In the genomic region with DNA sequence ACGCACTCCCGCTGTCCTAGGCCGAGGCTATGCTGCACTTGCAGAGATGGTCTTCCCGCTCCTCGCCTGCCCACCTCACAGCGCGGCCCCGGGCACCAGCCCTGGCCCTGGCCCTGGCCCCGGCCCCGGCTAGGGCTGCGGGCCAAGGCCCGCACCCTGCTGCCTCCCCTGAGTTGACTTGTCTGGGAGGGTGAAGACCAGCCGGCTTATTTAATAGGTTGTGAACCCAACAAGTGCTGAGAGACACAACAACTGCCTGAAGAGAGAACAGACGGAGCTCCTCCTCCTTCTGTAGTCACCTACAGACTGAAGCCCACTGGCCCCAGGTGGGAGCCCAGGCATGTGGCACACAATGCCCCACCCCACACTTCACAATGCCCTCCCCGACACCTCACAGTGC, we compare ENCODE assay signal across 8 cellular contexts. TPM values are rescaled to one million over a fixed set of nuclear protein-coding genes. Genes with fewer than 3 reads are reported as not detected.
DNase-seq lines count a peak whose midpoint lies in the region; ATAC-seq, FAIRE-seq and TF ChIP-seq lines count a peak whose summit lies in the region.
"Not testable (repeated sequence)": the region's sequence is repeated elsewhere in the genome, so short reads cannot be mapped to it uniquely, and the experiment has no call there.

A gene (minus strand): TSS at position 101 of the 400 bp plus-strand sequence. CDS start 153 bp downstream, outside the sequence.

- H3K36me3 Mint-ChIP-seq in Caco-2 (ENCODE audit: insufficient read depth, unreplicated experiment); activated CD8-positive, alpha-beta T cell treated with anti-CD3 and anti-CD28 coated beads, Interleukin-2, amount 10 ng/mL, durations not matched to agents 7 days and 5 days (ENCODE audit: low read depth); natural killer cell treated with Interleukin-12 subunit alpha and Interleukin-12 subunit beta and Interleukin-15 and Interleukin-18, amount 100 ng/mL, for 72 hours: not testable (repeated sequence)

- not testable (repeated sequence) for H3K36me3 ChIP-seq in Caco-2 (ENCODE audit: control insufficient read depth, insufficient read depth, low read length); SK-N-SH (replicated peaks in 1 of 2; ENCODE audit: control insufficient read depth in 1 of 2, insufficient read depth in 2 of 2, low read length in 1 of 2); breast epithelium; keratinocyte (ENCODE audit: control insufficient read depth in 2 of 2, extremely low read depth in 1 of 2, insufficient read depth in 2 of 2, low read length in 2 of 2); small intestine (ENCODE audit: control insufficient read depth in 2 of 2, insufficient read depth in 2 of 2, low read length in 2 of 2); urinary bladder (ENCODE audit: insufficient read depth)

- not testable (repeated sequence) for DNase-seq in Caco-2; SK-N-SH; activated CD8-positive, alpha-beta T cell treated with anti-CD3 and anti-CD28 coated beads, Interleukin-2, amount 10 ng/mL, durations not matched to agents 7 days and 5 days; breast epithelium (ENCODE audit: low spot score in 2 of 2); keratinocyte (ENCODE audit: low read depth, low spot score); natural killer cell treated with Interleukin-12 subunit alpha and Interleukin-12 subunit beta and Interleukin-15 and Interleukin-18, amount 100 ng/mL, for 72 hours (ENCODE audit: low spot score); small intestine

- no CpG with 5 or more reads among the region's 15 CpGs for WGBS in SK-N-SH (ENCODE audit: low lambda C conversion rate)
- WGBS in small intestine, 3 donors = 87 to 100% (median 97%) methylated on average over 3 to 9 of the region's 15 CpGs
- over 99% methylated on average over 9 of the region's 15 CpGs for WGBS in urinary bladder

- H2AFZ ChIP-seq in SK-N-SH (ENCODE audit: low read depth); keratinocyte (ENCODE audit: control insufficient read depth, low read length): not testable (repeated sequence)

- not testable (repeated sequence) for H3K27ac ChIP-seq in SK-N-SH (ENCODE audit: low read depth in 2 of 2, low read length in 1 of 2); breast epithelium; keratinocyte (ENCODE audit: control insufficient read depth, insufficient read depth, low read length); small intestine (ENCODE audit: low read depth in 1 of 2, low read length in 1 of 2); urinary bladder (ENCODE audit: low read depth)

- TF ChIP-seq RAD21 in SK-N-SH (IDR thresholded peaks at IDR 0.05; ENCODE audit: low read length) = not testable (repeated sequence)

- POLR2A ChIA-PET in Caco-2 (lab: Charles Lee); SK-N-SH (lab: Yijun Ruan, JAX); activated CD8-positive, alpha-beta T cell treated with anti-CD3 and anti-CD28 coated beads, Interleukin-2, amount 10 ng/mL, durations not matched to agents 7 days and 5 days (lab: Charles Lee): not testable (repeated sequence)

- H3K9me2 ChIP-seq in SK-N-SH = not testable (repeated sequence)

- not testable (repeated sequence) for H3K79me2 ChIP-seq in SK-N-SH (ENCODE audit: insufficient read depth); keratinocyte (ENCODE audit: control insufficient read depth, insufficient read depth, low read length)

- H3K9me1 ChIP-seq in keratinocyte (ENCODE audit: control insufficient read depth, extremely low read depth, insufficient read depth, low read length) = not testable (repeated sequence)

- H3F3A ChIP-seq in SK-N-SH (replicated peaks; ENCODE audit: insufficient read depth) = not testable (repeated sequence)

- not testable (repeated sequence) for FAIRE-seq in keratinocyte (lab: Jason Lieb, UNC); small intestine (lab: Jason Lieb, UNC)

- not testable (repeated sequence) for H3K4me1 Mint-ChIP-seq in Caco-2 (ENCODE audit: low read depth, unreplicated experiment); activated CD8-positive, alpha-beta T cell treated with anti-CD3 and anti-CD28 coated beads, Interleukin-2, amount 10 ng/mL, durations not matched to agents 7 days and 5 days (ENCODE audit: low read depth); natural killer cell treated with Interleukin-12 subunit alpha and Interleukin-12 subunit beta and Interleukin-15 and Interleukin-18, amount 100 ng/mL, for 72 hours (ENCODE audit: low read depth in 2 of 2)

- not testable (repeated sequence) for TF ChIP-seq POLR2A in breast epithelium (IDR thresholded peaks at IDR 0.05)

- ATAC-seq in activated CD8-positive, alpha-beta T cell treated with anti-CD3 and anti-CD28 coated beads, Interleukin-2, amount 10 ng/mL, durations not matched to agents 7 days and 5 days; natural killer cell treated with Interleukin-12 subunit alpha and Interleukin-12 subunit beta and Interleukin-15 and Interleukin-18, amount 100 ng/mL, for 72 hours: not testable (repeated sequence)

- not testable (repeated sequence) for H3K9ac ChIP-seq in SK-N-SH; keratinocyte (ENCODE audit: control insufficient read depth, extremely low read depth, insufficient read depth, low read length)

- intact Hi-C loops in Caco-2 (cut with micrococcal nuclease; ENCODE audit: unreplicated experiment); breast epithelium (cut with DNase I; ENCODE audit: low total_unique reads): not testable (repeated sequence)

- H3K4me2 ChIP-seq in SK-N-SH; keratinocyte (ENCODE audit: control insufficient read depth, extremely low read depth, insufficient read depth, low read depth, low read length): not testable (repeated sequence)

- not testable (repeated sequence) for H4K20me1 ChIP-seq in SK-N-SH (ENCODE audit: insufficient read depth); keratinocyte (ENCODE audit: control insufficient read depth, extremely low read depth, insufficient read depth, low read length)

- H3K9me3 ChIP-seq in Caco-2; SK-N-SH; breast epithelium; keratinocyte (ENCODE audit: control insufficient read depth, low read depth, low read length); small intestine (ENCODE audit: control insufficient read depth, low read depth): not testable (repeated sequence)

- H3K27me3 Mint-ChIP-seq in Caco-2 (ENCODE audit: insufficient read depth, unreplicated experiment); activated CD8-positive, alpha-beta T cell treated with anti-CD3 and anti-CD28 coated beads, Interleukin-2, amount 10 ng/mL, durations not matched to agents 7 days and 5 days (ENCODE audit: low read depth); natural killer cell treated with Interleukin-12 subunit alpha and Interleukin-12 subunit beta and Interleukin-15 and Interleukin-18, amount 100 ng/mL, for 72 hours: not testable (repeated sequence)

- CTCF ChIA-PET in Caco-2 (lab: Charles Lee); SK-N-SH (lab: Yijun Ruan, JAX); activated CD8-positive, alpha-beta T cell treated with anti-CD3 and anti-CD28 coated beads, Interleukin-2, amount 10 ng/mL, durations not matched to agents 7 days and 5 days (lab: Charles Lee): not testable (repeated sequence)

- not testable (repeated sequence) for H3K4me3 ChIP-seq in Caco-2 (ENCODE audit: low read depth, low read length); SK-N-SH (ENCODE audit: low read depth in 2 of 2, low read length in 1 of 2); breast epithelium; keratinocyte (ENCODE audit: control insufficient read depth in 2 of 3, extremely low read depth in 1 of 3, insufficient read depth in 2 of 3, low read depth in 1 of 3, low read length in 3 of 3); small intestine (ENCODE audit: low read depth in 1 of 2, low read length in 2 of 2); urinary bladder (ENCODE audit: low read depth, low read length)

- not testable (repeated sequence) for H3K4me1 ChIP-seq in Caco-2; SK-N-SH (ENCODE audit: control insufficient read depth in 1 of 2, insufficient read depth in 2 of 2, low read depth in 1 of 2, low read length in 1 of 2); breast epithelium; keratinocyte (ENCODE audit: control insufficient read depth, extremely low read depth, insufficient read depth, low read length); small intestine (ENCODE audit: control insufficient read depth in 2 of 2, insufficient read depth in 1 of 2, low read depth in 1 of 2, low read length in 1 of 2); urinary bladder (ENCODE audit: insufficient read depth)

- H3K27ac Mint-ChIP-seq in Caco-2 (ENCODE audit: unreplicated experiment); activated CD8-positive, alpha-beta T cell treated with anti-CD3 and anti-CD28 coated beads, Interleukin-2, amount 10 ng/mL, durations not matched to agents 7 days and 5 days; natural killer cell treated with Interleukin-12 subunit alpha and Interleukin-12 subunit beta and Interleukin-15 and Interleukin-18, amount 100 ng/mL, for 72 hours: not testable (repeated sequence)

- not testable (repeated sequence) for BruUV-seq in Caco-2 (replicated peaks; lab: Mats Ljungman, UMichigan)

- dilution Hi-C loops in keratinocyte (cut with MboI; ENCODE audit: extremely low pct_ligation_motif_present, low sequenced_read_pairs) = not testable (repeated sequence)

- not testable (repeated sequence) for TF ChIP-seq CTCF in Caco-2 (IDR thresholded peaks at IDR 0.05; ENCODE audit: insufficient read depth in 1 of 2, low read depth in 1 of 2, low read length in 1 of 2, severe bottlenecking in 1 of 2, unreplicated experiment in 1 of 2); SK-N-SH (IDR thresholded peaks at IDR 0.05); breast epithelium (IDR thresholded peaks at IDR 0.05); keratinocyte (optimal IDR thresholded peaks at IDR 0.05 in 1 of 3, IDR thresholded peaks at IDR 0.05 in 1 of 3, conservative IDR thresholded peaks at IDR 0.05 in 1 of 3; ENCODE audit: extremely low read depth in 1 of 3, insufficient read depth in 2 of 3, low read length in 3 of 3)

- H3K4me3 Mint-ChIP-seq in Caco-2 (ENCODE audit: unreplicated experiment); activated CD8-positive, alpha-beta T cell treated with anti-CD3 and anti-CD28 coated beads, Interleukin-2, amount 10 ng/mL, durations not matched to agents 7 days and 5 days; natural killer cell treated with Interleukin-12 subunit alpha and Interleukin-12 subunit beta and Interleukin-15 and Interleukin-18, amount 100 ng/mL, for 72 hours: not testable (repeated sequence)

- H3K27me3 ChIP-seq in Caco-2 (replicated peaks; ENCODE audit: control insufficient read depth, insufficient read depth, low read length); SK-N-SH (ENCODE audit: insufficient read depth); breast epithelium; keratinocyte (ENCODE audit: control insufficient read depth, extremely low read depth, insufficient read depth, low read length); small intestine (ENCODE audit: control insufficient read depth in 2 of 2, insufficient read depth in 2 of 2, low read length in 2 of 2): not testable (repeated sequence)

- not testable (repeated sequence) for TF ChIP-seq EP300 in SK-N-SH (IDR thresholded peaks at IDR 0.05; ENCODE audit: borderline replicate concordance in 1 of 2, low read depth in 1 of 2, low read length in 1 of 2)

- H3K9me3 Mint-ChIP-seq in Caco-2 (ENCODE audit: unreplicated experiment); activated CD8-positive, alpha-beta T cell treated with anti-CD3 and anti-CD28 coated beads, Interleukin-2, amount 10 ng/mL, durations not matched to agents 7 days and 5 days (ENCODE audit: insufficient read depth); natural killer cell treated with Interleukin-12 subunit alpha and Interleukin-12 subunit beta and Interleukin-15 and Interleukin-18, amount 100 ng/mL, for 72 hours: not testable (repeated sequence)

RNA-seq across cellular contexts. Expression of the gene that starts here (rescaled TPM):
- 44.5 and 45.2 TPM in 2 replicates for total RNA-seq in Caco-2 (2022)
- polyA plus RNA-seq in SK-N-SH (2012; rRNA removed) = 17.6 and 21.9 TPM in 2 replicates
- polyA plus RNA-seq in SK-N-SH (2012; cell fraction: cytosol; rRNA removed) = 8.2 and 9.2 TPM in 2 replicates
- 98.8 and 132 TPM in 2 replicates for polyA plus RNA-seq in SK-N-SH (2012; cell fraction: nucleus; rRNA removed)
- 10 to 100 TPM; 20.6 to 22.6 TPM for total RNA-seq in activated CD8-positive, alpha-beta T cell treated with anti-CD3 and anti-CD28 coated beads, Interleukin-2, amount 10 ng/mL, durations not matched to agents 7 days and 5 days
- total RNA-seq in breast epithelium = 10 to 100 TPM; 13.3 to 32.4 (median 23.9) TPM
- polyA plus RNA-seq in keratinocyte = 9.1 to 18.2 TPM (median 13.3 TPM) in 3 replicates
- 11.5 TPM for polyA plus RNA-seq in keratinocyte (2011; ENCODE audit: low read depth)
- polyA plus RNA-seq in keratinocyte (2011; cell fraction: cytosol; rRNA removed) = 4.6 and 6.9 TPM in 2 replicates
- 45.0 and 55.2 TPM in 2 replicates for polyA plus RNA-seq in keratinocyte (2011; cell fraction: nucleus; rRNA removed)
- polyA plus RNA-seq in keratinocyte (2012; ENCODE audit: low replicate concordance) = 5.8 and 14.2 TPM in 2 replicates
- polyA minus RNA-seq in keratinocyte = 2.3 to 21.0 TPM (median 7.7 TPM) in 3 replicates
- not detected for polyA minus RNA-seq in keratinocyte (2011; cell fraction: cytosol; rRNA and poly(A)+ RNA removed)
- 11.6 and 19.5 TPM in 2 replicates for polyA minus RNA-seq in keratinocyte (2011; cell fraction: nucleus; rRNA and poly(A)+ RNA removed)
- 10 to 100 TPM; 25.8 to 47.9 TPM for total RNA-seq in natural killer cell treated with Interleukin-12 subunit alpha and Interleukin-12 subunit beta and Interleukin-15 and Interleukin-18, amount 100 ng/mL, for 72 hours
- 10 to 100 TPM; 10.9 to 56.1 (median 17.6) TPM for polyA plus RNA-seq in small intestine
- total RNA-seq in urinary bladder = 17.8 TPM
- 11.3 TPM for polyA plus RNA-seq in urinary bladder
